In the genomic region with DNA sequence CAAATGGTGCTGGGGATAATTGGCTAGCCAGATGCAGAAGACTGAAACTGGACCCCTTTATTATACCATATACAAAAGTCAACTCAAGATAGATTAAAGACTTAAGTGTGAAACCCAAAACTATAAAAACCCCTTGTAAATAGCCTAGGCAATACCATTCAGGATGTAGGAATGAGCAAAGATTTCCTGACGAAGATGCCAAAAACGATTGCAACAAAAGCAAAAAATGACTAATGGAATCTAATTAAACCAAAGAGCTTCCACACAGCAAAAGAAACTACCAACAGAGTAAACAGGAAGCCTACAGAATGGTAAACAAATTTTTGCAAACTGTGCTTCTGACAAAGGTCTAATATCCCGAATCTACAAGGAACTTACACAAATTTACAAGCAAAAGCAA, we compare ENCODE assay signal across 25 cellular contexts. TPM values are rescaled to one million over a fixed set of nuclear protein-coding genes. Genes with fewer than 3 reads are reported as not detected.
"Had no signal": no experiment of that assay in that cellular context is flagged by ENCODE, and none has a peak within 500 bp of the region (broad histone marks: within the 10 kb centered on the region; RNA-seq: fewer than 3 reads in every experiment).

No MANE protein-coding gene starts in this region.

- H3K27me3 ChIP-seq: body of pancreas, SJCRH30 had no signal

- ATAC-seq: activated CD4-positive, alpha-beta T cell treated with anti-CD3 and anti-CD28 coated beads for 36 hours; activated CD8-positive, alpha-beta T cell treated with anti-CD3 and anti-CD28 coated beads for 36 hours; activated T-cell treated with anti-CD3 and anti-CD28 coated beads, Interleukin-2, amount 50 U/mL, for 72 hours; body of pancreas had no signal

- H3K36me3 ChIP-seq: SJCRH30 had no signal

- H3K4me2 ChIP-seq: SK-N-SH had no signal

- H3K9ac ChIP-seq: SK-N-SH had no signal

- H3K9me3 ChIP-seq: body of pancreas, SJCRH30, SK-N-SH had no signal

- H3K4me3 ChIP-seq: body of pancreas, SJCRH30 had no signal

- H3K4me1 ChIP-seq: body of pancreas, SJCRH30 had no signal

- H3K27ac ChIP-seq: body of pancreas, SJCRH30, VCaP had no signal

- H3K9me2 ChIP-seq: SK-N-SH had no signal

- DNase-seq: activated CD4-positive, alpha-beta T cell treated with anti-CD3 and anti-CD28 coated beads for 36 hours; activated CD8-positive, alpha-beta memory T cell treated with anti-CD3 and anti-CD28 coated beads, Interleukin-2, amount 50 U/mL, for 4 hours; activated CD8-positive, alpha-beta T cell treated with anti-CD3 and anti-CD28 coated beads for 36 hours; activated naive CD4-positive, alpha-beta T cell treated with anti-CD3 and anti-CD28 coated beads, Interleukin-2, amount 50 U/mL, for 16 hours; activated naive CD8-positive, alpha-beta T cell treated with anti-CD3 and anti-CD28 coated beads, Interleukin-2, amount 10 ng/mL, durations not matched to agents 7 days and 5 days; activated T-cell treated with anti-CD3 and anti-CD28 coated beads, Interleukin-2, amount 50 U/mL, for 72 hours; aorta; body of pancreas; cerebellar nuclear complex; Karpas-422; NCI-H1092; NCI-H1417; NCI-H1930; NCI-H2171; NCI-H2227 treated with DMSO at 0.1 percent for 48 hours; NCI-H526; NCI-H82; Right ventricle myocardium superior; SJCRH30; SK-N-SH; T-helper 1 cell had no signal

RNA-seq across cellular contexts. Expression of gene PLXDC2, which starts 30.9 kb away (rescaled TPM):
- total RNA-seq: activated CD4-positive, alpha-beta T cell treated with anti-CD3 and anti-CD28 coated beads for 36 hours; activated CD8-positive, alpha-beta T cell treated with anti-CD3 and anti-CD28 coated beads for 36 hours; activated T-helper 2 cell treated with anti-CD3 and anti-CD28 coated beads, Interferon-gamma antibody, Interleukin-2, Interleukin-4, amounts not matched to agents 10 μg/mL and 5 μg/mL and 100 μg/mL, durations not matched to agents 14 hours and 24 hours and 36 hours; OCI-LY7; T-helper 2 cell treated with Interferon-gamma antibody and Interleukin-4, amounts not matched to agents 100 ng/mL and 5 ng/mL, for 36 hours had no signal
